In the genomic region with DNA sequence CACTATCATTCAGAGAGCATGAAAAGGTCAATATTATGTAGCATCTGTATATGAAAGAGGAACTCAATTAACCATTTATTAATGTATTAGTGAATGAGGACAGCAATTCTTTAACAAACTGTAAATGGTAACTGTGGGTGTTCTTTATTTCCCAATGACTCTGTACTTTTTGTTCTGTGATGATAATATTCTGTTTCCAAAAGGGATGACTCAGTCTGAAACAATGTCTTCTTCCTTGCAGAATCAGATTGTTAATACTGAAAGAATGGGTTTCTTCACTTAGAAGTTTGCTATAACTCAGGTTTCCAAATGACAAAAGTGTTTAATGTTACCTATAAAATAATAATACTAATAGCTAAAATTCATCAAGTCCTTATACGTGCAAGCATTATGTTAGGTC, we compare ENCODE assay signal across 19 cellular contexts.
DNase-seq lines count a peak whose midpoint lies in the region; ATAC-seq and TF ChIP-seq lines count a peak whose summit lies in the region.
"Had no signal": no experiment of that assay in that cellular context is flagged by ENCODE, and none has a peak within 500 bp of the region (broad histone marks: within the 10 kb centered on the region; RNA-seq: fewer than 3 reads in every experiment).

No MANE protein-coding gene starts in this region.

- peaks cover 18% of the 10 kb centered on the region for H3K9me3 Mint-ChIP-seq in GM23338
- peaks cover 7% of the 10 kb centered on the region for H3K9me3 Mint-ChIP-seq in type B pancreatic cell
- H3K9me3 Mint-ChIP-seq: activated naive CD8-positive, alpha-beta T cell treated with anti-CD3 and anti-CD28 coated beads, Interleukin-2, amount 10 ng/mL, durations not matched to agents 7 days and 5 days; activated T-helper 1 cell treated with anti-CD3 and anti-CD28 coated beads, Interleukin-12 subunit alpha, Interleukin-12 subunit beta, Interleukin-2, Interleukin-4 antibody, amounts not matched to agents 30 ng/mL and 10 ng/mL and 1 ng/mL, durations not matched to agents 14 hours and 24 hours and 36 hours; central memory CD8-positive, alpha-beta T cell had no signal

- no peaks in the 10 kb centered on the region for H3K9me2 ChIP-seq in GM23338 (ENCODE audit: insufficient read depth)

- H3K4me3 Mint-ChIP-seq in GM23338 (no peak overlapping the region), type B pancreatic cell (no peak overlapping the region)
- H3K4me3 Mint-ChIP-seq: activated naive CD8-positive, alpha-beta T cell treated with anti-CD3 and anti-CD28 coated beads, Interleukin-2, amount 10 ng/mL, durations not matched to agents 7 days and 5 days; activated T-helper 1 cell treated with anti-CD3 and anti-CD28 coated beads, Interleukin-12 subunit alpha, Interleukin-12 subunit beta, Interleukin-2, Interleukin-4 antibody, amounts not matched to agents 30 ng/mL and 10 ng/mL and 1 ng/mL, durations not matched to agents 14 hours and 24 hours and 36 hours; central memory CD8-positive, alpha-beta T cell had no signal

- H3K4me1 Mint-ChIP-seq in GM23338 = peaks cover 20% of the 10 kb centered on the region; the same call in 2 of the 3 replicates
- H3K4me1 Mint-ChIP-seq in type B pancreatic cell (ENCODE audit: unreplicated experiment) = no peaks in the 10 kb centered on the region
- H3K4me1 Mint-ChIP-seq: activated naive CD8-positive, alpha-beta T cell treated with anti-CD3 and anti-CD28 coated beads, Interleukin-2, amount 10 ng/mL, durations not matched to agents 7 days and 5 days; central memory CD8-positive, alpha-beta T cell had no signal

- H3K4me1 ChIP-seq in GM23338 (ENCODE audit: insufficient read depth) (peaks cover 6% of the 10 kb centered on the region; the same call in 1 of the 2 replicates), SJSA1 (replicated peaks) (peaks cover 16% of the 10 kb centered on the region), fibroblast of lung (ENCODE audit: control insufficient read depth, extremely low read depth, insufficient read depth, low read length) (no peaks in the 10 kb centered on the region)
- H3K4me1 ChIP-seq: left ventricle myocardium inferior had no signal

- H3K27ac ChIP-seq in GM23338 (ENCODE audit: low read depth) (no peak overlapping the region), SJSA1 (peak overlapping the region; percentile 78), fibroblast of lung (ENCODE audit: insufficient read depth, low read length) (no peak overlapping the region)
- H3K27ac ChIP-seq: left ventricle myocardium inferior had no signal

- H2AFZ ChIP-seq in GM23338 (no peak overlapping the region), fibroblast of lung (ENCODE audit: low read length) (no peak overlapping the region)

- H3K27me3 ChIP-seq in GM23338 (ENCODE audit: insufficient read depth) (no peaks in the 10 kb centered on the region), SJSA1 (replicated peaks) (no peaks in the 10 kb centered on the region), fibroblast of lung (ENCODE audit: control insufficient read depth, insufficient read depth, low read length) (no peaks in the 10 kb centered on the region)

- no peaks in the 10 kb centered on the region for H3K79me2 ChIP-seq in GM23338 (replicated peaks; ENCODE audit: insufficient read depth)
- no peaks in the 10 kb centered on the region for H3K79me2 ChIP-seq in fibroblast of lung (ENCODE audit: control insufficient read depth, insufficient read depth, low read length)

- ATAC-seq in GM23338 (no peak), GM21576 (IDR thresholded peaks at IDR 0.05; ENCODE audit: unreplicated experiment) (no peak)
- ATAC-seq: HCT116 had no signal

- DNase-seq in GM23338 (ENCODE audit: low spot score) (no peak), SJSA1 (ENCODE audit: low read depth in 1 of 2, low spot score in 2 of 2) (peak in 1 of 2 experiments; percentile 79), fibroblast of lung (ENCODE audit: low read depth in 2 of 2) (peak; percentile 60 to 84), non-pigmented ciliary epithelial cell (ENCODE audit: low read depth) (peak; percentile 47), dedifferentiated amniotic fluid mesenchymal stem cell (ENCODE audit: extremely low spot score) (no peak), type B pancreatic cell (ENCODE audit: extremely low spot score, unreplicated experiment) (no peak), NCI-H1417 treated with DMSO at 0.1 percent for 48 hours (lab: John Stamatoyannopoulos, UW) (no peak)
- DNase-seq: activated naive CD8-positive, alpha-beta T cell treated with anti-CD3 and anti-CD28 coated beads, Interleukin-2, amount 10 ng/mL, durations not matched to agents 7 days and 5 days; KG1; left ventricle myocardium inferior; NCI-H1092 treated with DMSO at 0.1 percent for 48 hours; NCI-H526 treated with DMSO at 0.1 percent for 48 hours; stimulated activated CD4-positive, alpha-beta T cell treated with anti-CD3 and anti-CD28 coated beads, Interleukin-4, amount 100 ng/mL, for 1 hour; T-helper 9 cell had no signal

- H3K9ac ChIP-seq in fibroblast of lung (ENCODE audit: insufficient read depth, low read length) = no peak overlapping the region

- H3K36me3 ChIP-seq in GM23338 (ENCODE audit: insufficient read depth) (no peaks in the 10 kb centered on the region), SJSA1 (no peaks in the 10 kb centered on the region), fibroblast of lung (ENCODE audit: control insufficient read depth, insufficient read depth, low read length) (no peaks in the 10 kb centered on the region)
- H3K36me3 ChIP-seq: left ventricle myocardium inferior had no signal

- no peaks in the 10 kb centered on the region; the same call in 1 of the 2 replicates for H4K20me1 ChIP-seq in GM23338 (replicated peaks; ENCODE audit: insufficient read depth)
- no peaks in the 10 kb centered on the region for H4K20me1 ChIP-seq in fibroblast of lung (ENCODE audit: control insufficient read depth, extremely low read depth, insufficient read depth, low read length)

- H3F3A ChIP-seq in GM23338 (replicated peaks; ENCODE audit: low read depth) = no peaks in the 10 kb centered on the region

- no peaks in the 10 kb centered on the region; the same call in 1 of the 2 replicates for H3K9me3 ChIP-seq in SJSA1 (replicated peaks)
- no peaks in the 10 kb centered on the region for H3K9me3 ChIP-seq in fibroblast of lung (ENCODE audit: control insufficient read depth, insufficient read depth, low read depth, low read length)

- H3K27me3 Mint-ChIP-seq in GM23338 (ENCODE audit: insufficient read depth, low read depth, poor library complexity) = no peaks in the 10 kb centered on the region
- H3K27me3 Mint-ChIP-seq in type B pancreatic cell = no peaks in the 10 kb centered on the region
- H3K27me3 Mint-ChIP-seq: activated naive CD8-positive, alpha-beta T cell treated with anti-CD3 and anti-CD28 coated beads, Interleukin-2, amount 10 ng/mL, durations not matched to agents 7 days and 5 days; central memory CD8-positive, alpha-beta T cell had no signal

- H3K4me2 ChIP-seq in GM23338 (peak overlapping the region; percentile 35; the same call in 1 of the 2 replicates), fibroblast of lung (ENCODE audit: extremely low read depth, insufficient read depth, low read length) (no peak overlapping the region)

- H3K36me3 Mint-ChIP-seq in GM23338 (ENCODE audit: low read depth) = peaks cover 20% of the 10 kb centered on the region; the same call in 2 of the 3 replicates
- H3K36me3 Mint-ChIP-seq in type B pancreatic cell = no peaks in the 10 kb centered on the region
- H3K36me3 Mint-ChIP-seq: activated naive CD8-positive, alpha-beta T cell treated with anti-CD3 and anti-CD28 coated beads, Interleukin-2, amount 10 ng/mL, durations not matched to agents 7 days and 5 days had no signal

- H3K4me3 ChIP-seq in GM23338 (no peak overlapping the region), SJSA1 (no peak overlapping the region), fibroblast of lung (replicated peaks in 1 of 4; ENCODE audit: control extremely low read depth in 1 of 4, insufficient read depth in 1 of 4, low read depth in 3 of 4, low read length in 4 of 4) (no peak overlapping the region)
- H3K4me3 ChIP-seq: left ventricle myocardium inferior, skin epidermis had no signal

- no peak for TF ChIP-seq CTCF in GM23338 (conservative IDR thresholded peaks at IDR 0.05; ENCODE audit: low read depth in 2 of 2)
- TF ChIP-seq CTCF in fibroblast of lung (conservative IDR thresholded peaks at IDR 0.05 in 1 of 2, IDR thresholded peaks at IDR 0.05 in 1 of 2; ENCODE audit: low read depth in 1 of 2, low read length in 2 of 2) = no peak
- TF ChIP-seq CTCF in type B pancreatic cell (conservative IDR thresholded peaks at IDR 0.05) = no peak

- H3K27ac Mint-ChIP-seq in GM23338 (no peak overlapping the region), type B pancreatic cell (no peak overlapping the region)
- H3K27ac Mint-ChIP-seq: activated naive CD8-positive, alpha-beta T cell treated with anti-CD3 and anti-CD28 coated beads, Interleukin-2, amount 10 ng/mL, durations not matched to agents 7 days and 5 days; activated T-helper 1 cell treated with anti-CD3 and anti-CD28 coated beads, Interleukin-12 subunit alpha, Interleukin-12 subunit beta, Interleukin-2, Interleukin-4 antibody, amounts not matched to agents 30 ng/mL and 10 ng/mL and 1 ng/mL, durations not matched to agents 14 hours and 24 hours and 36 hours had no signal

TF ChIP-seq in GM23338, 12 proteins besides CTCF, POLR2A, EP300 and RAD21:
- TF ChIP-seq, protein P1, sequence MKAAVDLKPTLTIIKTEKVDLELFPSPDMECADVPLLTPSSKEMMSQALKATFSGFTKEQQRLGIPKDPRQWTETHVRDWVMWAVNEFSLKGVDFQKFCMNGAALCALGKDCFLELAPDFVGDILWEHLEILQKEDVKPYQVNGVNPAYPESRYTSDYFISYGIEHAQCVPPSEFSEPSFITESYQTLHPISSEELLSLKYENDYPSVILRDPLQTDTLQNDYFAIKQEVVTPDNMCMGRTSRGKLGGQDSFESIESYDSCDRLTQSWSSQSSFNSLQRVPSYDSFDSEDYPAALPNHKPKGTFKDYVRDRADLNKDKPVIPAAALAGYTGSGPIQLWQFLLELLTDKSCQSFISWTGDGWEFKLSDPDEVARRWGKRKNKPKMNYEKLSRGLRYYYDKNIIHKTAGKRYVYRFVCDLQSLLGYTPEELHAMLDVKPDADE (IDR thresholded peaks at IDR 0.05) = no peak
- no peak for TF ChIP-seq ZNF331 (CRISPR knock-in tag; IDR thresholded peaks at IDR 0.05; ENCODE audit: low read depth)
- TF ChIP-seq EZH2phosphoT487 (IDR thresholded peaks at IDR 0.05; ENCODE audit: unreplicated experiment) = no peak

Comparison
In these comparisons a context has a peak if more than half of its experiments do, and no peak if none do; other contexts are left out.
1. DNase-seq: peak in fibroblast of lung (2 of 2) and non-pigmented ciliary epithelial cell (single experiment); none in GM23338 (single experiment), dedifferentiated amniotic fluid mesenchymal stem cell (single experiment), type B pancreatic cell (single experiment) and NCI-H1417 treated with DMSO at 0.1 percent for 48 hours (single experiment).